In genomic region chr9:130500340-130500771, GRCh38 we compare ENCODE assay signal across 12 cellular contexts. TPM values are rescaled to one million over a fixed set of nuclear protein-coding genes. Genes with fewer than 3 reads are reported as not detected.
A peak's percentile ranks its signal among the peaks of the same experiment; 100 is the strongest.
DNase-seq lines count a peak whose midpoint lies in the region; ATAC-seq and TF ChIP-seq lines count a peak whose summit lies in the region.
"Had no signal": no experiment of that assay in that cellular context is flagged by ENCODE, and none has a peak within 500 bp of the region (broad histone marks: within the 10 kb centered on the region; RNA-seq: fewer than 3 reads in every experiment).

No MANE protein-coding gene starts in this region.

- H3T11ph ChIP-seq in H9 (ENCODE audit: low read length) = no peak overlapping the region

- TF ChIP-seq CTCF in H9 (conservative IDR thresholded peaks at IDR 0.05) = no peak
- TF ChIP-seq CTCF in RWPE1 (conservative IDR thresholded peaks at IDR 0.05; ENCODE audit: low read depth) = no peak

- H3K9me3 Mint-ChIP-seq in H9 = no peaks in the 10 kb centered on the region

- no peaks in the 10 kb centered on the region for H3K23me2 ChIP-seq in H9 (ENCODE audit: insufficient read length, low read depth, low read length, poor library complexity, severe bottlenecking)

- H3K9ac ChIP-seq in H9 (ENCODE audit: extremely low read depth, insufficient read length, low read length) = no peak overlapping the region

- no peak overlapping the region for H4K91ac ChIP-seq in H9 (ENCODE audit: insufficient read length, low read depth, low read length)

- no peak overlapping the region for H2AFZ ChIP-seq in H9 (ENCODE audit: low read length)

- H3K4me1 Mint-ChIP-seq in H9 = peaks cover 9 to 16% of the 10 kb centered on the region in 2 experiments
- H3K4me1 Mint-ChIP-seq: activated T-helper 17 cell treated with anti-CD3 and anti-CD28 coated beads, Interleukin-2, amount 50 U/mL, for 72 hours had no signal

- no CpG with 5 or more reads among the region's 6 CpGs for WGBS in H9 (ENCODE audit: extremely low coverage, insufficient read length, low lambda C conversion rate)

- DNase-seq in H9 = no peak
- DNase-seq in NCI-H1436 treated with DMSO at 0.1 percent for 48 hours (lab: John Stamatoyannopoulos, UW) = peak; percentile 78
- no peak for DNase-seq in RWPE1 (ENCODE audit: low spot score)
- DNase-seq in pons (ENCODE audit: low spot score) = peak; percentile 45
- DNase-seq in GDM1 (lab: John Stamatoyannopoulos, UW) = no peak
- no peak for DNase-seq in SIG-M5 (lab: John Stamatoyannopoulos, UW)
- DNase-seq: activated CD4-positive, alpha-beta T cell treated with anti-CD3 and anti-CD28 coated beads, Interleukin-2, amount 50 U/mL, for 1 hour; dermis blood vessel endothelial cell; T1000 had no signal

- no peak overlapping the region for H2BK12ac ChIP-seq in H9 (ENCODE audit: insufficient read length, low read depth, low read length)

- no peaks in the 10 kb centered on the region for H3K79me2 ChIP-seq in H9 (ENCODE audit: insufficient read depth, low read length)

- H3K27me3 Mint-ChIP-seq in H9 (ENCODE audit: low read depth) = peaks cover 2% of the 10 kb centered on the region; the same call in 1 of the 2 replicates

- ATAC-seq in HG03378 (IDR thresholded peaks at IDR 0.05; ENCODE audit: unreplicated experiment) = no peak

- no peaks in the 10 kb centered on the region for H3K79me1 ChIP-seq in H9 (ENCODE audit: insufficient read depth, low read depth, low read length, poor library complexity, severe bottlenecking)

- no peak overlapping the region for H3K23ac ChIP-seq in H9 (ENCODE audit: insufficient read length, low read depth, low read length)

- H3K14ac ChIP-seq in H9 (ENCODE audit: insufficient read depth, low read length) = no peak overlapping the region

- H3K4me2 ChIP-seq in H9 (ENCODE audit: insufficient read depth, insufficient read length, low read length) = no peak overlapping the region

- peaks cover 10 to 51% (median 36%) of the 10 kb centered on the region in 3 experiments; a peak in 6 of 7 replicates for H3K36me3 Mint-ChIP-seq in H9 (ENCODE audit: insufficient read depth in 1 of 3, low read depth in 3 of 3)

- CTCF ChIA-PET in RWPE1 (lab: Yijun Ruan, JAX) = interaction anchor here (0.6 to 0.7 kb wide), 2 partner anchors 35 to 184 kb away, joined by 3 to 4 read pairs; no protein-coding TSS in a partner anchor

- no peak overlapping the region for H2BK120ac ChIP-seq in H9 (ENCODE audit: low read depth, low read length, poor library complexity, severe bottlenecking)

- POLR2A ChIA-PET in RWPE1 (lab: Yijun Ruan, JAX; ENCODE audit: low non-redundant PET) = no interaction called here

- H3K18ac ChIP-seq in H9 (ENCODE audit: insufficient read length, low read depth, low read length) = no peak overlapping the region

- no peak overlapping the region for H4K8ac ChIP-seq in H9 (replicated peaks; ENCODE audit: insufficient read length, low read depth, low read length)

- no peak overlapping the region for H3K4me3 Mint-ChIP-seq in H9
- H3K4me3 Mint-ChIP-seq: activated T-helper 17 cell treated with anti-CD3 and anti-CD28 coated beads, Interleukin-2, amount 50 U/mL, for 72 hours had no signal

- H3K4ac ChIP-seq in H9 (ENCODE audit: low read depth, low read length) = no peak overlapping the region

- no peak overlapping the region for H2BK5ac ChIP-seq in H9 (ENCODE audit: insufficient read length, low read length)

- H3K27me3 ChIP-seq in H9 (ENCODE audit: insufficient read depth, low read length) = no peaks in the 10 kb centered on the region
- H3K27me3 ChIP-seq: stomach had no signal

- H3K27ac ChIP-seq in H9 (ENCODE audit: insufficient read length, low read depth, low read length) (no peak overlapping the region), RWPE1 (peak overlapping the region; percentile 33)

- H3K27ac Mint-ChIP-seq in H9 = peak overlapping the region in 2 of 3 experiments; percentile 76 to 92; a peak in 3 of 7 replicates
- H3K27ac Mint-ChIP-seq: activated T-helper 17 cell treated with anti-CD3 and anti-CD28 coated beads, Interleukin-2, amount 50 U/mL, for 72 hours had no signal

- H3K9me3 ChIP-seq in H9 (ENCODE audit: control insufficient read depth, low read depth, low read length) = no peaks in the 10 kb centered on the region
- H3K9me3 ChIP-seq: stomach had no signal

- H2BK20ac ChIP-seq in H9 (ENCODE audit: low read depth, low read length, poor library complexity, severe bottlenecking) = no peak overlapping the region

- no peak overlapping the region for H4K5ac ChIP-seq in H9 (ENCODE audit: insufficient read length, low read depth, low read length)

- no peak overlapping the region for H3K56ac ChIP-seq in H9 (ENCODE audit: insufficient read length, low read depth, low read length)

- no peaks in the 10 kb centered on the region for H3K4me1 ChIP-seq in H9 (ENCODE audit: insufficient read depth, low read length)

- H2BK15ac ChIP-seq in H9 (ENCODE audit: low read depth, low read length) = no peak overlapping the region

- no peak overlapping the region for H2AK5ac ChIP-seq in H9 (ENCODE audit: insufficient read length, low read length)

- H4K20me1 ChIP-seq in H9 (ENCODE audit: control insufficient read depth, insufficient read depth, insufficient read length) = peaks cover 3% of the 10 kb centered on the region

RNA-seq across cellular contexts. Expression of gene ASS1, which starts 55.6 kb away (rescaled TPM):
- total RNA-seq in H9 (2021) = 118 and 122 TPM in 2 replicates

Comparison
In these comparisons a context has a peak if more than half of its experiments do, and no peak if none do; other contexts are left out.
1. DNase-seq: peak in NCI-H1436 treated with DMSO at 0.1 percent for 48 hours (single experiment) and pons (single experiment); none in H9 (single experiment), RWPE1 (single experiment), GDM1 (single experiment) and SIG-M5 (single experiment).